24 cellular contexts compared by ENCODE assay signal in the genomic region with DNA sequence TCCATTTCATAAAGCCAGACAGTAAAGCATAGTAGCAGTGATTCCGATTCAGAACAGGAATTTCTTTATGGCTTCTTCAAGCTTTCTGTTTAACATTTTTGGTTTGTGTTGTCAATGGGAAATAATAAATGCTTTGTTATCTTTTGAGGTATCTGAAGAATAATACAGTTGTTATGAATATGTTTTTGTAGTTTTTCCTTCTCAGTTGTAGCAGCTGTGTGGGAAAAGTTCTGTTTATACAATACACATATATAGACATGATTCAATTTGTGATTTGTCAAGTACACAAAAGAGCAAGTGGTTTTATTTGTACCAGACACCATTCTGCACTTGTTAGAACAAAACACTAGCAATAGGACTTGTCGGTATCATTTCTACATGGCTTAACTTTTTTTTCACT.
"Had no signal": no experiment of that assay in that cellular context is flagged by ENCODE, and none has a peak within 500 bp of the region (broad histone marks: within the 10 kb centered on the region; RNA-seq: fewer than 3 reads in every experiment).

No MANE protein-coding gene starts in this region.

- DNase-seq: activated CD4-positive, alpha-beta T cell treated with anti-CD3 and anti-CD28 coated beads, Interleukin-2, amount 10 ng/mL, durations not matched to agents 24 days and 14 days; activated CD8-positive, alpha-beta T cell treated with anti-CD3 and anti-CD28 coated beads, Interleukin-2, amount 10 ng/mL, durations not matched to agents 7 days and 5 days; activated naive CD4-positive, alpha-beta T cell treated with anti-CD3 and anti-CD28 coated beads for 36 hours; activated T-cell treated with anti-CD3 and anti-CD28 coated beads, Interleukin-2, amount 50 U/mL, for 24 hours; anterior cingulate cortex; effector memory CD4-positive, alpha-beta T cell; esophagus squamous epithelium; foreskin keratinocyte; glutamatergic neuron; hippocampal formation; mucosa of descending colon; naive B cell; retina; stimulated activated CD4-positive, alpha-beta T cell treated with anti-CD3 and anti-CD28 coated beads, Interleukin-12 subunit alpha, Interleukin-12 subunit beta, amount 100 ng/mL, for 4 hours; stimulated activated CD4-positive, alpha-beta T cell treated with anti-CD3 and anti-CD28 coated beads, Interleukin-1b, Interleukin-23, amount 100 ng/mL, for 48 hours; stimulated activated CD8-positive, alpha-beta memory T cell treated with anti-CD3 and anti-CD28 coated beads, Interleukin-4, amount 100 ng/mL, for 48 hours; stimulated activated naive CD4-positive, alpha-beta T cell treated with Interleukin-2 at 50 U/mL for 16 hours; thyroid gland had no signal

- H3K4me1 ChIP-seq: breast epithelium, thyroid gland had no signal

- H3K27me3 Mint-ChIP-seq: activated CD4-positive, alpha-beta T cell treated with anti-CD3 and anti-CD28 coated beads, Interleukin-2, amount 10 ng/mL, durations not matched to agents 24 days and 14 days; activated T-cell treated with anti-CD3 and anti-CD28 coated beads, Interleukin-2, amount 50 U/mL, for 24 hours; dendritic cell treated with granulocyte-macrophage colony-stimulating factor and Interleukin-4, amounts not matched to agents 40 ng/mL and 50 ng/mL, for 4 days; naive B cell had no signal

- H3K27ac ChIP-seq: breast epithelium, esophagus squamous epithelium, foreskin keratinocyte, parathyroid adenoma, thyroid gland had no signal

- FAIRE-seq: keratinocyte had no signal

- H2AFZ ChIP-seq: parathyroid adenoma had no signal

- H3K27ac Mint-ChIP-seq: activated CD4-positive, alpha-beta T cell treated with anti-CD3 and anti-CD28 coated beads, Interleukin-2, amount 10 ng/mL, durations not matched to agents 24 days and 14 days; activated CD8-positive, alpha-beta T cell treated with anti-CD3 and anti-CD28 coated beads, Interleukin-2, amount 10 ng/mL, durations not matched to agents 7 days and 5 days; activated naive CD4-positive, alpha-beta T cell treated with anti-CD3 and anti-CD28 coated beads for 36 hours; activated T-cell treated with anti-CD3 and anti-CD28 coated beads, Interleukin-2, amount 50 U/mL, for 24 hours; dendritic cell treated with granulocyte-macrophage colony-stimulating factor and Interleukin-4, amounts not matched to agents 40 ng/mL and 50 ng/mL, for 4 days; T-helper 1 cell treated with Interleukin-12 subunit alpha and Interleukin-12 subunit beta and Interleukin-4 antibody, amounts not matched to agents 30 μg/mL and 1 μg/mL, for 36 hours had no signal

- H3K9me3 Mint-ChIP-seq: activated CD4-positive, alpha-beta T cell treated with anti-CD3 and anti-CD28 coated beads, Interleukin-2, amount 10 ng/mL, durations not matched to agents 24 days and 14 days had no signal

- H3K36me3 ChIP-seq: breast epithelium, esophagus squamous epithelium, thyroid gland had no signal

- H3K27me3 ChIP-seq: breast epithelium, esophagus squamous epithelium, foreskin keratinocyte, thyroid gland had no signal

- H3K4me3 ChIP-seq: breast epithelium, esophagus squamous epithelium, lung, mucosa of descending colon, thyroid gland had no signal

- H3K9ac ChIP-seq: parathyroid adenoma had no signal

- ATAC-seq: activated CD8-positive, alpha-beta T cell treated with anti-CD3 and anti-CD28 coated beads, Interleukin-2, amount 10 ng/mL, durations not matched to agents 7 days and 5 days; foreskin keratinocyte; mucosa of descending colon had no signal

- H3K4me3 Mint-ChIP-seq: activated CD4-positive, alpha-beta T cell treated with anti-CD3 and anti-CD28 coated beads, Interleukin-2, amount 10 ng/mL, durations not matched to agents 24 days and 14 days; activated CD8-positive, alpha-beta T cell treated with anti-CD3 and anti-CD28 coated beads, Interleukin-2, amount 10 ng/mL, durations not matched to agents 7 days and 5 days; activated naive CD4-positive, alpha-beta T cell treated with anti-CD3 and anti-CD28 coated beads for 36 hours; activated T-cell treated with anti-CD3 and anti-CD28 coated beads, Interleukin-2, amount 50 U/mL, for 24 hours; dendritic cell treated with granulocyte-macrophage colony-stimulating factor and Interleukin-4, amounts not matched to agents 40 ng/mL and 50 ng/mL, for 4 days; naive B cell; T-helper 1 cell treated with Interleukin-12 subunit alpha and Interleukin-12 subunit beta and Interleukin-4 antibody, amounts not matched to agents 30 μg/mL and 1 μg/mL, for 36 hours had no signal

- H3K9me3 ChIP-seq: thyroid gland had no signal
